Comparison of ENCODE assay signal across 7 cellular contexts in the genomic region with DNA sequence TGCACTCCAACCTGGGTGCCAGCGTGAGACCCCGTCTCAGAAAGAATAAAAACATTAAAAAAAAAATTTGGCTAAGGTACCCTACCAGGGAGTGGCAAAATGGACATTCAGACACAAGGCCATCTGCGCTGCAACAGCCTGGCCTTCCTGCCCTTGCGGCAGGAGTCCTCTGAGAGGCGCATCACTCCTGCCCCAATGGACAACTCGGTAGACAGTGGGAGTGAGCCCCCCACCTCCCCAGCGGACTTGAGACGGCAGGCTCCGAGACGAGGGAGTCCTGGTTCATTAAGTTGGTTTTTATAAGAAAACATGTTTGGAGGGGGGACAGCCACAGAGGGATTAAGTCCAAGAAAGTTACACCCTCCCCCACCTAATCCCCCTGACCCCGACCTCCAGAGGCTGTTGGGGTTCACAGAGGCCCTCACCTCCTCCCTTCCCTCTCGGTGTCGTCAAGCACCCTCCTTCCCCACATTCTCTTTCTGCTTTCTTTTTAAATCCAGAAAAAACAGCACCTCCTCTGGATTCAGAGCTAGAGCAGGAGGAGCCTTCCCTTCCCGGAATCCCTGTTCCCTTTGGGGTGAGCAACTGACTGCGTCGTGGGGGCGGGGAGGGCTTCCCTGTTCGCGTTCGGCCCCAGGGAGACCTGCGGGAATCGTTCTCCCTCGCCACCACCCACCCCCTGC. TPM values are rescaled to one million over a fixed set of nuclear protein-coding genes. Genes with fewer than 3 reads are reported as not detected.
DNase-seq lines count a peak whose midpoint lies in the region; ATAC-seq, FAIRE-seq and TF ChIP-seq lines count a peak whose summit lies in the region.

No MANE protein-coding gene starts in this region.

- H3K36me3 Mint-ChIP-seq in neural crest cell (ENCODE audit: low read depth) = peaks cover 18% of the 10 kb centered on the region

- TF ChIP-seq CTCF in RWPE2 (IDR thresholded peaks at IDR 0.05; ENCODE audit: poor library complexity, severe bottlenecking) (no peak), neural crest cell (conservative IDR thresholded peaks at IDR 0.05) (no peak)

- H3K4me3 Mint-ChIP-seq in neural crest cell = peak overlapping the region; percentile 90

- peaks cover 28% of the 10 kb centered on the region for H3K4me1 Mint-ChIP-seq in neural crest cell

- H3K9me3 Mint-ChIP-seq in neural crest cell = no peaks in the 10 kb centered on the region

- H3K27me3 ChIP-seq in RWPE2 (ENCODE audit: insufficient read depth, poor library complexity, severe bottlenecking) = no peaks in the 10 kb centered on the region

- TF ChIP-seq POLR2A in GM12891 (IDR thresholded peaks at IDR 0.05; ENCODE audit: low read depth, low read length) = no peak

- ATAC-seq in RWPE2 (ENCODE audit: low read depth) = no peak

- H3K27me3 Mint-ChIP-seq in neural crest cell (ENCODE audit: low read depth) = peaks cover 14% of the 10 kb centered on the region

- H3K9me3 ChIP-seq in RWPE2 (ENCODE audit: severe bottlenecking) = no peaks in the 10 kb centered on the region

- FAIRE-seq in GM12891 (lab: Jason Lieb, UNC) = no peak

- H3K4me3 ChIP-seq in RWPE2 (ENCODE audit: severe bottlenecking) = peak overlapping the region; percentile 86

- peak overlapping the region; percentile 75 for H3K27ac ChIP-seq in RWPE2 (ENCODE audit: poor library complexity, severe bottlenecking)

- H3K27ac Mint-ChIP-seq in neural crest cell (ENCODE audit: unreplicated experiment) = peak overlapping the region; percentile 96

- no peaks in the 10 kb centered on the region for H3K4me1 ChIP-seq in RWPE2 (ENCODE audit: insufficient read depth, poor library complexity, severe bottlenecking)

- no peak for DNase-seq in GM12891 (ENCODE audit: insufficient read length, low spot score)
- no peak for DNase-seq in RWPE2 (ENCODE audit: low spot score)
- peak; percentile 77 for DNase-seq in epidermal melanocyte (ENCODE audit: insufficient read length, low spot score)
- DNase-seq in neural crest cell (ENCODE audit: low read depth, low spot score) = no peak
- no peak for DNase-seq in COR-L47 (lab: John Stamatoyannopoulos, UW)
- no peak for DNase-seq in NCI-H226
- DNase-seq in GDM1 (lab: John Stamatoyannopoulos, UW) = no peak

- H3K36me3 ChIP-seq in RWPE2 (ENCODE audit: low read depth) = peaks cover 26% of the 10 kb centered on the region

TF ChIP-seq in GM12891, 5 proteins besides CTCF, POLR2A, EP300 and RAD21:
- TF ChIP-seq POLR2AphosphoS5 (IDR thresholded peaks at IDR 0.05; ENCODE audit: low read depth, low read length) = 0 out of 2 replicates have a peak, but pooled peaks have one; percentile 18
- TF ChIP-seq TAF1 (IDR thresholded peaks at IDR 0.05; ENCODE audit: low read depth, low read length) = no peak
TF ChIP-seq in GM12891: peak in this region for 1.

RNA-seq across cellular contexts. Expression of a gene that starts 1.8 kb away (rescaled TPM):
- 21.4 TPM for polyA plus RNA-seq in GM12891 (2012; ENCODE audit: low read depth, missing spikeins)
- 21.5 and 26.5 TPM in 2 replicates for total RNA-seq in neural crest cell

RNA-seq across cellular contexts. Expression of a gene that starts 24.6 kb away (rescaled TPM):
- 2.9 TPM for polyA plus RNA-seq in GM12891 (2012; ENCODE audit: low read depth, missing spikeins)
- 55.1 and 59.2 TPM in 2 replicates for total RNA-seq in neural crest cell
